39 cellular contexts compared by ENCODE assay signal in the genomic region with DNA sequence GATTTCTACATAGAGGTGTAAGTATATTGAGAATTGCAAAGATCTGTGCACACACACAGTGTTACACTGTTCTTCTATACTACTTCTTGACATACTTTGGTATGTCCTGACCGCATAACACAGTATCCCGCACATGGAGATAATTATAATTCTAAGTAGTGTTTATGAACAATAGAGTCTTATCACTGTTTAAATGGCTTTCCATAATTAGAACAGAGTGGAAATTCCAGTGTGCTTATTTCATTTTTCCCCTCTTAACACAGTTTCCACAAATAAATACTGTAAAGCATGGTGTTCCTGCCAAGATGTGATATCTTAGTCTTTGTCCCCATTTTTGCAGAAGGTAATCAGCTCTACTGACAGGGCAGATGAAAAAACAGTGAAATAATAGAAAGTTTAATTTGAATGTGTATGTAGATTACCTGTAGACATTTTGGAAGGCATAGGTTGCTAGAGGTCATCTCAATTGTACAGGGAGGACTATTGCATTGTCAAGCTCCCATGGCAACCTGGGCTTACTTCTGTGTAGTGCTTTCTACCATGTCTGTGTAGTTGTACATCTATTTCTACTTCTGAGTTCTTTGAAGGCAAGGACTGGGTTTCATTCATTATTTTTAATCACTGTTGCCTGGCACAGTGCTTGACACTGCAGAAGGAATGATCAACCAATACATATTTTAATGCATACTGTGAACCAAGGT. TPM values are rescaled to one million over a fixed set of nuclear protein-coding genes. Genes with fewer than 3 reads are reported as not detected.
DNase-seq lines count a peak whose midpoint lies in the region; ATAC-seq and TF ChIP-seq lines count a peak whose summit lies in the region.
"Had no signal": no experiment of that assay in that cellular context is flagged by ENCODE, and none has a peak within 500 bp of the region (broad histone marks: within the 10 kb centered on the region; RNA-seq: fewer than 3 reads in every experiment).

No MANE protein-coding gene starts in this region.

- H3K4me1 Mint-ChIP-seq in MCF 10A (ENCODE audit: insufficient read depth, unreplicated experiment) = peaks cover 22% of the 10 kb centered on the region
- H3K4me1 Mint-ChIP-seq: endodermal cell, naive B cell, T-cell had no signal

- no peak for TF ChIP-seq POLR2A in breast epithelium (IDR thresholded peaks at IDR 0.05)

- CTCF ChIA-PET in MCF 10A (lab: Yijun Ruan, JAX) = interaction anchor here (0.7 to 1.3 kb wide), 7 partner anchors 19 to 856 kb away, joined by 3 read pairs; no protein-coding TSS in a partner anchor

- H3K4me3 Mint-ChIP-seq in MCF 10A (ENCODE audit: unreplicated experiment) = peak overlapping the region; percentile 58
- H3K4me3 Mint-ChIP-seq: activated naive CD8-positive, alpha-beta T cell; activated T-cell treated with anti-CD3 and anti-CD28 coated beads, Interleukin-2, amount 50 U/mL, for 24 hours; endodermal cell; naive B cell; T-cell had no signal

- intact Hi-C loops in MCF 10A (cut with micrococcal nuclease) = no loop called here
- intact Hi-C loops in breast epithelium (cut with DNase I; ENCODE audit: low total_unique reads) = no loop called here
- intact Hi-C loops in posterior cingulate gyrus (cut with DNase I) = no loop called here

- H3K9me3 ChIP-seq in breast epithelium (no peaks in the 10 kb centered on the region), adipocyte (ENCODE audit: control insufficient read depth, low read length) (no peaks in the 10 kb centered on the region)
- H3K9me3 ChIP-seq: ascending aorta, esophagus squamous epithelium, gastrocnemius medialis, Peyer's patch, SJCRH30, thyroid gland, uterus had no signal

- no peak for DNase-seq in MCF 10A (ENCODE audit: unreplicated experiment)
- DNase-seq in breast epithelium (ENCODE audit: low spot score in 2 of 2) = no peak
- DNase-seq in adipocyte (ENCODE audit: low read depth) = peak; percentile 46
- peak; percentile 16 for DNase-seq in glomerular endothelial cell (ENCODE audit: extremely low read depth, low read depth, low spot score)
- peak; percentile 7 for DNase-seq in pulmonary artery endothelial cell (ENCODE audit: low read depth, low spot score)
- no peak for DNase-seq in left lobe of liver (ENCODE audit: low spot score)
- no peak for DNase-seq in iPS-NIHi7 (ENCODE audit: extremely low spot score)
- DNase-seq in posterior cingulate gyrus = no peak
- DNase-seq: activated CD4-positive, alpha-beta T cell treated with anti-CD3 and anti-CD28 coated beads for 4 hours; activated effector memory CD4-positive, alpha-beta T cell treated with anti-CD3 and anti-CD28 coated beads, Interleukin-2, amount 50 U/mL, for 16 hours; activated T-cell treated with anti-CD3 and anti-CD28 coated beads, Interleukin-2, amount 50 U/mL, for 24 hours; caudate nucleus; cortex of kidney; DMS79 treated with DMSO at 0.1 percent for 48 hours; endodermal cell; esophagus squamous epithelium; gastrocnemius medialis; hypothalamus; Kasumi-1; naive B cell; NCI-H1417 treated with DMSO at 0.1 percent for 48 hours; NCI-H2081 treated with DMSO at 0.1 percent for 48 hours; NCI-H2227 treated with DMSO at 0.1 percent for 48 hours; NCI-H69; Peyer's patch; sigmoid colon; SJCRH30; stimulated activated CD4-positive, alpha-beta T cell treated with anti-CD3 and anti-CD28 coated beads, Interleukin-4, amount 100 ng/mL, for 1 hour; stomach; T-cell; thyroid gland; uterus; WERI-Rb-1 had no signal

- H3K36me3 Mint-ChIP-seq in MCF 10A (ENCODE audit: insufficient read depth, unreplicated experiment) = no peaks in the 10 kb centered on the region
- H3K36me3 Mint-ChIP-seq: T-cell had no signal

- ATAC-seq in left lobe of liver = no peak
- ATAC-seq: gastrocnemius medialis, T-cell had no signal

- no TSS peak for BruUV-seq in MCF 10A (replicated peaks; lab: Mats Ljungman, UMichigan)

- H3K9me3 Mint-ChIP-seq in MCF 10A (ENCODE audit: unreplicated experiment) = peaks cover 7% of the 10 kb centered on the region
- H3K9me3 Mint-ChIP-seq: activated T-cell treated with anti-CD3 and anti-CD28 coated beads, Interleukin-2, amount 50 U/mL, for 24 hours; T-cell had no signal

- H3K27ac Mint-ChIP-seq in MCF 10A (ENCODE audit: low read depth, unreplicated experiment) = peak overlapping the region; percentile 70
- H3K27ac Mint-ChIP-seq: activated naive CD8-positive, alpha-beta T cell; activated T-cell treated with anti-CD3 and anti-CD28 coated beads, Interleukin-2, amount 50 U/mL, for 24 hours; endodermal cell; naive B cell; progenitor cell of endocrine pancreas; T-cell had no signal

- H3K36me3 ChIP-seq in breast epithelium = no peaks in the 10 kb centered on the region
- no peaks in the 10 kb centered on the region for H3K36me3 ChIP-seq in adipocyte (ENCODE audit: control insufficient read depth, insufficient read depth, low read length, severe bottlenecking)
- H3K36me3 ChIP-seq: ascending aorta, esophagus squamous epithelium, gastrocnemius medialis, Peyer's patch, sigmoid colon, SJCRH30, stomach, thyroid gland, uterus, WERI-Rb-1 had no signal

- H3K9ac ChIP-seq in adipocyte (ENCODE audit: low read length) = no peak overlapping the region

- no peaks in the 10 kb centered on the region for H3K27me3 Mint-ChIP-seq in MCF 10A (ENCODE audit: insufficient read depth, unreplicated experiment)

- peaks cover 0 to 35% of the 10 kb centered on the region in 2 donors for H3K27me3 ChIP-seq in breast epithelium
- peaks cover 12% of the 10 kb centered on the region for H3K27me3 ChIP-seq in adipocyte (replicated peaks; ENCODE audit: control insufficient read depth, insufficient read depth, low read length)
- H3K27me3 ChIP-seq: ascending aorta, Peyer's patch, SJCRH30 had no signal

- TF ChIP-seq CTCF in MCF 10A (IDR thresholded peaks at IDR 0.05; ENCODE audit: unreplicated experiment) (no peak), breast epithelium (IDR thresholded peaks at IDR 0.05) (no peak)

- H3K4me3 ChIP-seq in breast epithelium = no peak overlapping the region
- peak overlapping the region; percentile 31 for H3K4me3 ChIP-seq in adipocyte (ENCODE audit: low read length)
- H3K4me3 ChIP-seq: ascending aorta, esophagus squamous epithelium, gastrocnemius medialis, Peyer's patch, sigmoid colon, SJCRH30, stomach, thyroid gland, uterus had no signal

- no peaks in the 10 kb centered on the region for H3K4me1 ChIP-seq in breast epithelium
- peaks cover 10% of the 10 kb centered on the region for H3K4me1 ChIP-seq in adipocyte (ENCODE audit: control insufficient read depth, insufficient read depth, low read length)
- H3K4me1 ChIP-seq: esophagus squamous epithelium, gastrocnemius medialis, Peyer's patch, sigmoid colon, stomach, thyroid gland, uterus had no signal

- POLR2A ChIA-PET in MCF 10A (lab: Yijun Ruan, JAX) = interaction anchor here (0.6 to 2.7 kb wide), 10 partner anchors 9 to 843 kb away, joined by 3 to 19 read pairs (median 4); partner anchors contain the start of gene KRT15

- no peak overlapping the region for H3K27ac ChIP-seq in breast epithelium
- H3K27ac ChIP-seq: esophagus squamous epithelium, gastrocnemius medialis, Peyer's patch, sigmoid colon, SJCRH30, stomach, thyroid gland, uterus, WERI-Rb-1 had no signal

RNA-seq across cellular contexts. Expression of gene KRT28, which starts 10.1 kb away (rescaled TPM):
- total RNA-seq in MCF 10A (2022) (not detected in 2 replicates), breast epithelium (not detected), glomerular endothelial cell (not detected in 2 replicates), pulmonary artery endothelial cell (not detected in 2 replicates), left lobe of liver (not detected)
- total RNA-seq: A172; activated CD8-positive, alpha-beta memory T cell treated with anti-CD3 and anti-CD28 coated beads for 36 hours; ascending aorta; endodermal cell; esophagus squamous epithelium; gastrocnemius medialis; H4; progenitor cell of endocrine pancreas; sigmoid colon; stomach; T-cell; thyroid gland; uterus had no signal

RNA-seq across cellular contexts. Expression of gene KRT10, which starts 12.5 kb away (rescaled TPM):
- total RNA-seq in MCF 10A (2022) (95.5 and 116 TPM in 2 replicates), breast epithelium (10 to 100 TPM in 1 of 3 donors, 1 to 10 TPM in 2; 6.2 to 14.7 (median 7.6) TPM), glomerular endothelial cell (18.2 and 24.8 TPM in 2 replicates), pulmonary artery endothelial cell (3.4 and 3.9 TPM in 2 replicates), left lobe of liver (12.2 TPM)

RNA-seq across cellular contexts. Expression of gene KRT27, which starts 27.5 kb away (rescaled TPM):
- not detected in 2 replicates for total RNA-seq in MCF 10A (2022)
- not detected for total RNA-seq in breast epithelium
- total RNA-seq in glomerular endothelial cell = not detected in 2 replicates
- not detected in 2 replicates for total RNA-seq in pulmonary artery endothelial cell
- not detected for total RNA-seq in left lobe of liver
- total RNA-seq: A172; activated CD8-positive, alpha-beta memory T cell treated with anti-CD3 and anti-CD28 coated beads for 36 hours; ascending aorta; endodermal cell; esophagus squamous epithelium; gastrocnemius medialis; H4; Peyer's patch; progenitor cell of endocrine pancreas; SJCRH30; stomach; T-cell; thyroid gland; uterus had no signal

RNA-seq across cellular contexts. Expression of gene KRT26, which starts 37.9 kb away (rescaled TPM):
- total RNA-seq in MCF 10A (2022) (not detected in 2 replicates), breast epithelium (not detected), glomerular endothelial cell (not detected in 2 replicates), pulmonary artery endothelial cell (not detected in 2 replicates), left lobe of liver (not detected)
- total RNA-seq: A172; activated CD8-positive, alpha-beta memory T cell treated with anti-CD3 and anti-CD28 coated beads for 36 hours; ascending aorta; endodermal cell; esophagus squamous epithelium; gastrocnemius medialis; H4; Peyer's patch; progenitor cell of endocrine pancreas; sigmoid colon; SJCRH30; stomach; T-cell; thyroid gland; uterus had no signal

RNA-seq across cellular contexts. Expression of gene KRT25, which starts 54.7 kb away (rescaled TPM):
- total RNA-seq in MCF 10A (2022) = not detected in 2 replicates
- total RNA-seq in breast epithelium = not detected
- total RNA-seq in glomerular endothelial cell = not detected in 2 replicates
- not detected in 2 replicates for total RNA-seq in pulmonary artery endothelial cell
- not detected for total RNA-seq in left lobe of liver
- total RNA-seq: A172; activated CD8-positive, alpha-beta memory T cell treated with anti-CD3 and anti-CD28 coated beads for 36 hours; ascending aorta; endodermal cell; esophagus squamous epithelium; gastrocnemius medialis; H4; Peyer's patch; progenitor cell of endocrine pancreas; SJCRH30; stomach; T-cell; thyroid gland; uterus had no signal

Comparison
In these comparisons a context has a peak if more than half of its experiments do, and no peak if none do; other contexts are left out.
1. DNase-seq: peak in adipocyte (single experiment), glomerular endothelial cell (single experiment) and pulmonary artery endothelial cell (single experiment); none in MCF 10A (single experiment), breast epithelium (0 of 2), left lobe of liver (single experiment), iPS-NIHi7 (single experiment) and posterior cingulate gyrus (0 of 10).